In genomic region chr14:100645200-100645985, GRCh38 we compare ENCODE assay signal across 8 cellular contexts. TPM values are rescaled to one million over a fixed set of nuclear protein-coding genes. Genes with fewer than 3 reads are reported as not detected.
DNase-seq lines count a peak whose midpoint lies in the region; ATAC-seq and TF ChIP-seq lines count a peak whose summit lies in the region.

No MANE protein-coding gene starts in this region.

- CTCF ChIA-PET in Caco-2 (lab: Charles Lee): interaction anchor here (0.7 to 2.6 kb wide), 20 partner anchors 11 to 350 kb away, joined by 3 to 64 read pairs (median 4); no protein-coding TSS in a partner anchor

- H3K4me1 Mint-ChIP-seq in Caco-2 (ENCODE audit: low read depth, unreplicated experiment): no peaks in the 10 kb centered on the region
- H3K4me1 Mint-ChIP-seq in T-helper 1 cell treated with Interleukin-12 subunit alpha and Interleukin-12 subunit beta and Interleukin-4 antibody, amounts not matched to agents 30 μg/mL and 1 μg/mL, for 36 hours (ENCODE audit: low read depth): peaks cover 43% of the 10 kb centered on the region

- H3K27ac ChIP-seq in right atrium auricular region: no peak overlapping the region

- no peak overlapping the region for H3K27ac Mint-ChIP-seq in Caco-2 (ENCODE audit: unreplicated experiment)
- H3K27ac Mint-ChIP-seq in T-helper 1 cell treated with Interleukin-12 subunit alpha and Interleukin-12 subunit beta and Interleukin-4 antibody, amounts not matched to agents 30 μg/mL and 1 μg/mL, for 36 hours: peak overlapping the region; percentile 56

- peak; percentile 93 for ATAC-seq in sciatic nerve
- no peak for ATAC-seq in GM21447 (IDR thresholded peaks at IDR 0.05; ENCODE audit: unreplicated experiment)

- intact Hi-C loops in Caco-2 (cut with micrococcal nuclease; ENCODE audit: unreplicated experiment) (loop anchor here (1.0 to 10.0 kb wide), 3 partner anchors 101 to 262 kb away; no protein-coding TSS in a partner anchor), sciatic nerve (cut with DNase I) (loop anchor here (10.0 kb wide), 1 partner anchor 111 kb away; no protein-coding TSS in a partner anchor)

- H3K36me3 Mint-ChIP-seq in Caco-2 (ENCODE audit: insufficient read depth, unreplicated experiment): no peaks in the 10 kb centered on the region
- no peaks in the 10 kb centered on the region for H3K36me3 Mint-ChIP-seq in T-helper 1 cell treated with Interleukin-12 subunit alpha and Interleukin-12 subunit beta and Interleukin-4 antibody, amounts not matched to agents 30 μg/mL and 1 μg/mL, for 36 hours (ENCODE audit: low read depth)

- POLR2A ChIA-PET in Caco-2 (lab: Charles Lee): no interaction called here

- DNase-seq in Caco-2 (peak; percentile 78 to 86), GOT3 (lab: John Stamatoyannopoulos, UW) (peak; percentile 23), NCI-H1436 treated with DMSO at 0.1 percent for 48 hours (lab: John Stamatoyannopoulos, UW) (peak; percentile 17), amniotic epithelial cell (ENCODE audit: low read depth) (peak; percentile 79), right atrium auricular region (ENCODE audit: low spot score) (peak; percentile 86), sciatic nerve (ENCODE audit: low spot score) (peak; percentile 95)

- H3K4me1 ChIP-seq in Caco-2: no peaks in the 10 kb centered on the region
- H3K4me1 ChIP-seq in right atrium auricular region: peaks cover 0 to 3% of the 10 kb centered on the region in 2 donors

- H3K9me3 Mint-ChIP-seq in Caco-2 (ENCODE audit: unreplicated experiment): no peaks in the 10 kb centered on the region
- H3K9me3 Mint-ChIP-seq in T-helper 1 cell treated with Interleukin-12 subunit alpha and Interleukin-12 subunit beta and Interleukin-4 antibody, amounts not matched to agents 30 μg/mL and 1 μg/mL, for 36 hours: peaks cover 6% of the 10 kb centered on the region

- H3K27me3 ChIP-seq in Caco-2 (replicated peaks; ENCODE audit: control insufficient read depth, insufficient read depth, low read length): no peaks in the 10 kb centered on the region
- H3K27me3 ChIP-seq in right atrium auricular region: no peaks in the 10 kb centered on the region

- H3K36me3 ChIP-seq in Caco-2 (ENCODE audit: control insufficient read depth, insufficient read depth, low read length) (no peaks in the 10 kb centered on the region), right atrium auricular region (no peaks in the 10 kb centered on the region)

- BruUV-seq in Caco-2 (replicated peaks; lab: Mats Ljungman, UMichigan): no TSS peak

- TF ChIP-seq CTCF in Caco-2 (IDR thresholded peaks at IDR 0.05; ENCODE audit: insufficient read depth in 1 of 2, low read depth in 1 of 2, low read length in 1 of 2, severe bottlenecking in 1 of 2, unreplicated experiment in 1 of 2) (peak; percentile 76 to 78), right atrium auricular region (IDR thresholded peaks at IDR 0.05) (peak in 1 of 2 donors; percentile 77)

- H3K9me3 ChIP-seq in Caco-2: no peaks in the 10 kb centered on the region
- H3K9me3 ChIP-seq in right atrium auricular region: no peaks in the 10 kb centered on the region

- H3K4me3 Mint-ChIP-seq in Caco-2 (ENCODE audit: unreplicated experiment): no peak overlapping the region
- peak overlapping the region; percentile 62 for H3K4me3 Mint-ChIP-seq in T-helper 1 cell treated with Interleukin-12 subunit alpha and Interleukin-12 subunit beta and Interleukin-4 antibody, amounts not matched to agents 30 μg/mL and 1 μg/mL, for 36 hours

- H3K27me3 Mint-ChIP-seq in Caco-2 (ENCODE audit: insufficient read depth, unreplicated experiment): peaks cover 11% of the 10 kb centered on the region
- H3K27me3 Mint-ChIP-seq in T-helper 1 cell treated with Interleukin-12 subunit alpha and Interleukin-12 subunit beta and Interleukin-4 antibody, amounts not matched to agents 30 μg/mL and 1 μg/mL, for 36 hours (ENCODE audit: low read depth): peaks cover 42% of the 10 kb centered on the region

- no peak overlapping the region for H3K4me3 ChIP-seq in Caco-2 (ENCODE audit: low read depth, low read length)
- H3K4me3 ChIP-seq in right atrium auricular region: no peak overlapping the region

RNA-seq across cellular contexts. Expression of gene BEGAIN, which starts 58.2 kb away (rescaled TPM):
- 0.54 TPM in 1 of 2 replicates, not detected in the other for total RNA-seq in Caco-2 (2022)
- 1 to 10 TPM in 1 of 2 donors, under 1 TPM in 1; 0.93 to 5.7 TPM for total RNA-seq in right atrium auricular region
- 12.3 TPM for total RNA-seq in sciatic nerve

Comparison
In these comparisons a context has a peak if more than half of its experiments do, and no peak if none do; other contexts are left out.
1. DNase-seq: peak in every context shown above with its lines; median percentile 95 in sciatic nerve; 86 in right atrium auricular region; 82 in Caco-2; 79 in amniotic epithelial cell; 23 in GOT3; 17 in NCI-H1436 treated with DMSO at 0.1 percent for 48 hours.